ENCODE assay signal across 8 cellular contexts in genomic region chr11:67847896-67848875, GRCh38.
DNase-seq lines count a peak whose midpoint lies in the region; ATAC-seq and TF ChIP-seq lines count a peak whose summit lies in the region.
"Not testable (repeated sequence)": the region's sequence is repeated elsewhere in the genome, so short reads cannot be mapped to it uniquely, and the experiment has no call there.

No MANE protein-coding gene starts in this region.

- in situ Hi-C loops in mammary epithelial cell (cut with MboI; ENCODE audit: low sequenced_read_pairs in 2 of 2) = not testable (repeated sequence)

- H3K4me1 ChIP-seq in SK-N-SH (ENCODE audit: control insufficient read depth in 1 of 2, insufficient read depth in 2 of 2, low read depth in 1 of 2, low read length in 1 of 2); mammary epithelial cell (ENCODE audit: insufficient read depth, low read length); foreskin keratinocyte; mucosa of descending colon (ENCODE audit: low read depth); thymus (ENCODE audit: control insufficient read depth, insufficient read depth, low read length): not testable (repeated sequence)

- peak; percentile 41 for TF ChIP-seq RAD21 in SK-N-SH (IDR thresholded peaks at IDR 0.05; ENCODE audit: low read length)

- ATAC-seq in foreskin keratinocyte, mucosa of descending colon: not testable (repeated sequence)

- H3K9me3 ChIP-seq in SK-N-SH; mammary epithelial cell (replicated peaks; ENCODE audit: insufficient read depth, low read length); mucosa of descending colon; thymus (ENCODE audit: control insufficient read depth): not testable (repeated sequence)

- 49% methylated on average over 21 of the region's 25 CpGs for WGBS in SK-N-SH (ENCODE audit: low lambda C conversion rate)
- 8% methylated on average over 19 of the region's 25 CpGs for WGBS in mammary epithelial cell (ENCODE audit: low coverage, missing lambda C conversion rate)
- 73% methylated on average over 25 of the region's 25 CpGs for WGBS in thymus

- not testable (repeated sequence) for H2AFZ ChIP-seq in SK-N-SH (ENCODE audit: low read depth)
- H2AFZ ChIP-seq in mammary epithelial cell (ENCODE audit: low read depth, low read length) = peak overlapping the region; percentile 66

- H3K27me3 ChIP-seq in SK-N-SH (ENCODE audit: insufficient read depth); mammary epithelial cell (ENCODE audit: insufficient read depth, low read length); foreskin keratinocyte; thymus (ENCODE audit: control insufficient read depth, insufficient read depth): not testable (repeated sequence)

- not testable (repeated sequence) for H4K20me1 ChIP-seq in SK-N-SH (ENCODE audit: insufficient read depth); mammary epithelial cell (ENCODE audit: insufficient read depth, low read length)

- intact Hi-C loops in mammary epithelial cell (cut with micrococcal nuclease) = loop anchor here (5.0 kb wide), 1 partner anchor 109 kb away; no protein-coding TSS in a partner anchor
- intact Hi-C loops in mucosa of descending colon (cut with DNase I, micrococcal nuclease) = not testable (repeated sequence)

- dilution Hi-C loops in mammary epithelial cell (cut with HindIII; ENCODE audit: low sequenced_read_pairs) = not testable (repeated sequence)

- TSS peak; percentile 30 for BruUV-seq in mammary epithelial cell (replicated peaks; lab: Mats Ljungman, UMichigan)

- not testable (repeated sequence) for H3K36me3 ChIP-seq in SK-N-SH (replicated peaks in 1 of 2; ENCODE audit: control insufficient read depth in 1 of 2, insufficient read depth in 2 of 2, low read length in 1 of 2); mammary epithelial cell (ENCODE audit: insufficient read depth, low read length); mucosa of descending colon (ENCODE audit: low read depth); thymus (ENCODE audit: control insufficient read depth, insufficient read depth)

- peak; percentile 1 for DNase-seq in CD1c-positive myeloid dendritic cell (ENCODE audit: extremely low spot score)
- DNase-seq in NAMALWA (ENCODE audit: low spot score) = peak; percentile 3
- not testable (repeated sequence) for DNase-seq in SK-N-SH
- DNase-seq in mammary epithelial cell = peak; percentile 51
- DNase-seq in foreskin keratinocyte = peak; percentile 23 to 56
- peak in 2 of 3 donors; percentile 33 to 47 for DNase-seq in mucosa of descending colon

- not testable (repeated sequence) for H3K9ac ChIP-seq in SK-N-SH; mammary epithelial cell (ENCODE audit: insufficient read depth, low read length)

- H3K79me2 ChIP-seq in SK-N-SH (ENCODE audit: insufficient read depth); mammary epithelial cell (ENCODE audit: insufficient read depth, low read length): not testable (repeated sequence)

- H3K4me3 ChIP-seq in SK-N-SH (ENCODE audit: low read depth in 2 of 2, low read length in 1 of 2); mucosa of descending colon; thymus (ENCODE audit: low read length): not testable (repeated sequence)
- H3K4me3 ChIP-seq in mammary epithelial cell (replicated peaks in 1 of 3; ENCODE audit: insufficient read depth in 1 of 3, low read depth in 2 of 3, low read length in 3 of 3) = peak overlapping the region in 1 of 3 experiments; percentile 19

- peak; percentile 33; the same call in 1 of the 3 replicates for TF ChIP-seq CTCF in GM12872 (IDR thresholded peaks at IDR 0.05; ENCODE audit: insufficient read depth, low read depth, low read length)
- TF ChIP-seq CTCF in SK-N-SH (IDR thresholded peaks at IDR 0.05) = peak; percentile 38; the same call in 1 of the 2 replicates
- TF ChIP-seq CTCF in mammary epithelial cell (conservative IDR thresholded peaks at IDR 0.05 in 1 of 2, IDR thresholded peaks at IDR 0.05 in 1 of 2; ENCODE audit: extremely low read depth in 1 of 2, insufficient read depth in 1 of 2, low read depth in 1 of 2, low read length in 2 of 2) = peak; percentile 24 to 48
- peak; percentile 56 for TF ChIP-seq CTCF in foreskin keratinocyte (conservative IDR thresholded peaks at IDR 0.05)
- TF ChIP-seq CTCF in mucosa of descending colon (IDR thresholded peaks at IDR 0.05) = not testable (repeated sequence)

- not testable (repeated sequence) for H3F3A ChIP-seq in SK-N-SH (replicated peaks; ENCODE audit: insufficient read depth)

- not testable (repeated sequence) for TF ChIP-seq EP300 in SK-N-SH (IDR thresholded peaks at IDR 0.05; ENCODE audit: borderline replicate concordance in 1 of 2, low read depth in 1 of 2, low read length in 1 of 2)

- POLR2A ChIA-PET in SK-N-SH (lab: Yijun Ruan, JAX) = not testable (repeated sequence)

- not testable (repeated sequence) for H3K4me2 ChIP-seq in SK-N-SH
- H3K4me2 ChIP-seq in mammary epithelial cell (ENCODE audit: insufficient read depth, low read depth, low read length) = peak overlapping the region; percentile 13

- CTCF ChIA-PET in SK-N-SH (lab: Yijun Ruan, JAX) = interaction anchor here (1.5 kb wide), 2 partner anchors 107 to 118 kb away, joined by 3 to 5 read pairs; no protein-coding TSS in a partner anchor
- CTCF ChIA-PET in mammary epithelial cell (lab: Charles Lee; ENCODE audit: low non-redundant PET) = interaction anchor here (0.7 to 1.4 kb wide), 2 partner anchors 108 to 133 kb away, joined by 3 read pairs; no protein-coding TSS in a partner anchor

- not testable (repeated sequence) for H3K27ac ChIP-seq in SK-N-SH (ENCODE audit: low read depth in 2 of 2, low read length in 1 of 2); mammary epithelial cell (ENCODE audit: insufficient read depth, low read depth, low read length); foreskin keratinocyte
- H3K27ac ChIP-seq in thymus (ENCODE audit: low read depth) = peak overlapping the region; percentile 60

- H3K9me2 ChIP-seq in SK-N-SH = not testable (repeated sequence)
